ENCODE assay signal across 12 cellular contexts in genomic region chr1:18928406-18928805, GRCh38. TPM values are rescaled to one million over a fixed set of nuclear protein-coding genes. Genes with fewer than 3 reads are reported as not detected.
DNase-seq lines count a peak whose midpoint lies in the region; ATAC-seq, FAIRE-seq and TF ChIP-seq lines count a peak whose summit lies in the region.
"Had no signal": no experiment of that assay in that cellular context is flagged by ENCODE, and none has a peak within 500 bp of the region (broad histone marks: within the 10 kb centered on the region; RNA-seq: fewer than 3 reads in every experiment).

No MANE protein-coding gene starts in this region.

- H3K27me3 ChIP-seq in CD4-positive, alpha-beta memory T cell (ENCODE audit: insufficient read depth, low read length): no peaks in the 10 kb centered on the region
- H3K27me3 ChIP-seq in mesenchymal stem cell (ENCODE audit: control insufficient read depth in 1 of 2, insufficient read depth in 1 of 2, low read length in 2 of 2): no peaks in the 10 kb centered on the region
- H3K27me3 ChIP-seq in H9 (ENCODE audit: insufficient read depth, low read length): no peaks in the 10 kb centered on the region
- H3K27me3 ChIP-seq in colonic mucosa: no peaks in the 10 kb centered on the region
- H3K27me3 ChIP-seq: cardiac muscle cell had no signal

- H3K79me2 ChIP-seq in H9 (ENCODE audit: insufficient read depth, low read length): no peaks in the 10 kb centered on the region

- TF ChIP-seq RAD21 in A549 (conservative IDR thresholded peaks at IDR 0.05 in 1 of 2, IDR thresholded peaks at IDR 0.05 in 1 of 2): no peak

- intact Hi-C loops in CD4-positive, alpha-beta memory T cell (cut with micrococcal nuclease): no loop called here
- intact Hi-C loops in left colon (cut with DNase I, micrococcal nuclease): no loop called here
- intact Hi-C loops in colonic mucosa (cut with DNase I): no loop called here

- H2BK120ac ChIP-seq in mesenchymal stem cell (ENCODE audit: low read depth, low read length): peak overlapping the region; percentile 66
- no peak overlapping the region for H2BK120ac ChIP-seq in H9 (ENCODE audit: low read depth, low read length, poor library complexity, severe bottlenecking)

- H3K4me3 ChIP-seq in A549 (no peak overlapping the region), mesenchymal stem cell (ENCODE audit: insufficient read depth in 1 of 2, low read depth in 1 of 2, low read length in 2 of 2) (no peak overlapping the region), colonic mucosa (no peak overlapping the region)
- H3K4me3 ChIP-seq in CD4-positive, alpha-beta memory T cell (ENCODE audit: low read length in 2 of 2): no peak overlapping the region
- H3K4me3 ChIP-seq: cardiac muscle cell had no signal

- no peak overlapping the region for H4K5ac ChIP-seq in H9 (ENCODE audit: insufficient read length, low read depth, low read length)

- no peaks in the 10 kb centered on the region for H3K27me3 Mint-ChIP-seq in CD4-positive, alpha-beta memory T cell
- H3K27me3 Mint-ChIP-seq in activated CD4-positive, alpha-beta memory T cell treated with anti-CD3 and anti-CD28 coated beads, Interleukin-2, amount 10 ng/mL, durations not matched to agents 7 days and 5 days: no peaks in the 10 kb centered on the region
- H3K27me3 Mint-ChIP-seq in H9 (ENCODE audit: low read depth): no peaks in the 10 kb centered on the region; the same call in 1 of the 2 replicates

- FAIRE-seq in A549 (lab: Jason Lieb, UNC): no peak

- no peak overlapping the region for H2AFZ ChIP-seq in mesenchymal stem cell (ENCODE audit: low read depth, low read length)
- H2AFZ ChIP-seq in H9 (ENCODE audit: low read length): no peak overlapping the region

- peaks cover 4 to 7% of the 10 kb centered on the region in 2 donors for H3K36me3 Mint-ChIP-seq in CD4-positive, alpha-beta memory T cell
- H3K36me3 Mint-ChIP-seq in activated CD4-positive, alpha-beta memory T cell treated with anti-CD3 and anti-CD28 coated beads, Interleukin-2, amount 10 ng/mL, durations not matched to agents 7 days and 5 days (ENCODE audit: low read depth): peaks cover 5% of the 10 kb centered on the region
- H3K36me3 Mint-ChIP-seq in H9 (ENCODE audit: insufficient read depth in 1 of 3, low read depth in 3 of 3): peaks cover 0 to 5% (median 2%) of the 10 kb centered on the region in 3 experiments; a peak in 4 of 7 replicates

- H3T11ph ChIP-seq in H9 (ENCODE audit: low read length): no peak overlapping the region

- ATAC-seq in A549 (no peak), HG03196 (IDR thresholded peaks at IDR 0.05; ENCODE audit: unreplicated experiment) (no peak), left colon (no peak)

- no peak overlapping the region for H2BK20ac ChIP-seq in H9 (ENCODE audit: low read depth, low read length, poor library complexity, severe bottlenecking)

- peak overlapping the region; percentile 44 to 95 for H2BK12ac ChIP-seq in mesenchymal stem cell (ENCODE audit: low read length in 2 of 2)
- no peak overlapping the region for H2BK12ac ChIP-seq in H9 (ENCODE audit: insufficient read length, low read depth, low read length)

- H3K27ac ChIP-seq in A549 (peak overlapping the region in 1 of 2 experiments; percentile 94; a peak in 4 of 6 replicates), mesenchymal stem cell (ENCODE audit: low read length, poor library complexity, severe bottlenecking) (no peak overlapping the region), H9 (ENCODE audit: insufficient read length, low read depth, low read length) (no peak overlapping the region), colonic mucosa (no peak overlapping the region)
- peak overlapping the region; percentile 75 for H3K27ac ChIP-seq in CD4-positive, alpha-beta memory T cell (ENCODE audit: low read depth, low read length)
- H3K27ac ChIP-seq: cardiac muscle cell had no signal

- peaks cover 62 to 98% (median 86%) of the 10 kb centered on the region in 4 donors for H3K4me1 Mint-ChIP-seq in CD4-positive, alpha-beta memory T cell
- H3K4me1 Mint-ChIP-seq in activated CD4-positive, alpha-beta memory T cell treated with anti-CD3 and anti-CD28 coated beads, Interleukin-2, amount 10 ng/mL, durations not matched to agents 7 days and 5 days: peaks cover 72% of the 10 kb centered on the region
- peaks cover 35 to 38% of the 10 kb centered on the region in 2 experiments for H3K4me1 Mint-ChIP-seq in H9

- POLR2A ChIA-PET in A549 (lab: Yijun Ruan, JAX): no interaction called here
- POLR2A ChIA-PET in CD4-positive, alpha-beta memory T cell (lab: Charles Lee; ENCODE audit: partially characterized antibody): interaction anchor here (1.3 to 10.1 kb wide), 7 partner anchors 13 to 146 kb away, joined by 5 to 599 read pairs (median 21); partner anchors contain the start of genes ALDH4A1 and IFFO2
- POLR2A ChIA-PET in activated CD4-positive, alpha-beta memory T cell treated with anti-CD3 and anti-CD28 coated beads, Interleukin-2, amount 10 ng/mL, durations not matched to agents 7 days and 5 days (lab: Charles Lee): interaction anchor here (1.1 to 11.5 kb wide), 10 partner anchors 9 to 147 kb away, joined by 4 to 414 read pairs (median 20); partner anchors contain the start of genes ALDH4A1 and IFFO2

- DNase-seq in A549 (ENCODE audit: low read depth in 1 of 2, low spot score in 1 of 2) (no peak), mesenchymal stem cell (no peak), H9 (no peak), left colon (no peak), colonic mucosa (no peak)
- no peak for DNase-seq in CD4-positive, alpha-beta memory T cell
- DNase-seq in activated CD4-positive, alpha-beta memory T cell treated with anti-CD3 and anti-CD28 coated beads, Interleukin-2, amount 10 ng/mL, durations not matched to agents 7 days and 5 days: no peak
- DNase-seq: NCI-H2107, T1000 had no signal

- CTCF ChIA-PET in A549 (lab: Yijun Ruan, JAX): interaction anchor here (1.5 to 8.8 kb wide), 6 partner anchors 8 to 27 kb away, joined by 3 to 77 read pairs (median 6); no protein-coding TSS in a partner anchor
- CTCF ChIA-PET in CD4-positive, alpha-beta memory T cell (lab: Charles Lee; ENCODE audit: partially characterized antibody): interaction anchor here (1.6 to 11.2 kb wide), 9 partner anchors 9 to 168 kb away, joined by 5 to 193 read pairs (median 14); partner anchors contain the start of genes ALDH4A1 and IFFO2
- CTCF ChIA-PET in activated CD4-positive, alpha-beta memory T cell treated with anti-CD3 and anti-CD28 coated beads, Interleukin-2, amount 10 ng/mL, durations not matched to agents 7 days and 5 days (lab: Charles Lee): interaction anchor here (1.4 to 8.4 kb wide), 6 partner anchors 15 to 169 kb away, joined by 3 to 89 read pairs (median 22); partner anchors contain the start of gene IFFO2

- H3K23ac ChIP-seq in mesenchymal stem cell (ENCODE audit: low read length in 2 of 2) (no peak overlapping the region), H9 (ENCODE audit: insufficient read length, low read depth, low read length) (no peak overlapping the region)

- H2BK5ac ChIP-seq in mesenchymal stem cell (ENCODE audit: low read depth, low read length, poor library complexity, severe bottlenecking): no peak overlapping the region
- no peak overlapping the region for H2BK5ac ChIP-seq in H9 (ENCODE audit: insufficient read length, low read length)

- peak overlapping the region; percentile 80 to 88 for H3K4ac ChIP-seq in mesenchymal stem cell (ENCODE audit: low read depth in 1 of 2, low read length in 2 of 2)
- H3K4ac ChIP-seq in H9 (ENCODE audit: low read depth, low read length): no peak overlapping the region

- H3K9ac ChIP-seq in mesenchymal stem cell (ENCODE audit: low read length): no peak overlapping the region
- no peak overlapping the region for H3K9ac ChIP-seq in H9 (ENCODE audit: extremely low read depth, insufficient read length, low read length)
- H3K9ac ChIP-seq in colonic mucosa (ENCODE audit: low read depth in 2 of 2, low read length in 2 of 2): no peak overlapping the region

- no peak for TF ChIP-seq EP300 in A549 (IDR thresholded peaks at IDR 0.05)

- H3K4me3 Mint-ChIP-seq in CD4-positive, alpha-beta memory T cell: peak overlapping the region; percentile 78 to 89 (median 84)
- peak overlapping the region; percentile 76 for H3K4me3 Mint-ChIP-seq in activated CD4-positive, alpha-beta memory T cell treated with anti-CD3 and anti-CD28 coated beads, Interleukin-2, amount 10 ng/mL, durations not matched to agents 7 days and 5 days
- H3K4me3 Mint-ChIP-seq in H9: no peak overlapping the region
- H3K4me3 Mint-ChIP-seq: mesothelial cell of epicardium had no signal

- H3K4me2 ChIP-seq in A549 (peak overlapping the region; percentile 60; the same call in 2 of the 3 replicates), mesenchymal stem cell (ENCODE audit: low read length, poor library complexity, severe bottlenecking) (no peak overlapping the region), H9 (ENCODE audit: insufficient read depth, insufficient read length, low read length) (no peak overlapping the region)

- 91% methylated on average over 7 of the region's 8 CpGs for WGBS in A549 (ENCODE audit: missing lambda C conversion rate)
- 81% methylated on average over 8 of the region's 8 CpGs for WGBS in mesenchymal stem cell
- WGBS in H9 (ENCODE audit: extremely low coverage, insufficient read length, low lambda C conversion rate): no CpG with 5 or more reads among the region's 8 CpGs

- H3K4me1 ChIP-seq in A549: peaks cover 81% of the 10 kb centered on the region
- peaks cover 99% of the 10 kb centered on the region for H3K4me1 ChIP-seq in CD4-positive, alpha-beta memory T cell (ENCODE audit: insufficient read depth, low read length)
- peaks cover 67% of the 10 kb centered on the region for H3K4me1 ChIP-seq in mesenchymal stem cell (ENCODE audit: control insufficient read depth, insufficient read depth, low read depth, low read length)
- H3K4me1 ChIP-seq in H9 (ENCODE audit: insufficient read depth, low read length): no peaks in the 10 kb centered on the region; the same call in 1 of the 2 replicates
- H3K4me1 ChIP-seq in colonic mucosa: no peaks in the 10 kb centered on the region

- no peak overlapping the region for H3K56ac ChIP-seq in H9 (ENCODE audit: insufficient read length, low read depth, low read length)

- no peak for TF ChIP-seq POLR2A in A549 (IDR thresholded peaks at IDR 0.05; ENCODE audit: low read length)

- no peaks in the 10 kb centered on the region for H4K20me1 ChIP-seq in H9 (ENCODE audit: control insufficient read depth, insufficient read depth, insufficient read length)

- H3K9me3 ChIP-seq in A549: no peaks in the 10 kb centered on the region
- H3K9me3 ChIP-seq in CD4-positive, alpha-beta memory T cell (ENCODE audit: control insufficient read depth in 1 of 2, low read length in 2 of 2): no peaks in the 10 kb centered on the region
- no peaks in the 10 kb centered on the region for H3K9me3 ChIP-seq in mesenchymal stem cell (ENCODE audit: control insufficient read depth, low read length)
- H3K9me3 ChIP-seq in H9 (ENCODE audit: control insufficient read depth, low read depth, low read length): no peaks in the 10 kb centered on the region
- H3K9me3 ChIP-seq in colonic mucosa: no peaks in the 10 kb centered on the region

- H4K8ac ChIP-seq in mesenchymal stem cell (ENCODE audit: low read length) (peak overlapping the region; percentile 76), H9 (replicated peaks; ENCODE audit: insufficient read length, low read depth, low read length) (no peak overlapping the region)

- peak overlapping the region; percentile 87 to 99 (median 98) for H3K27ac Mint-ChIP-seq in CD4-positive, alpha-beta memory T cell
- peak overlapping the region; percentile 99 for H3K27ac Mint-ChIP-seq in activated CD4-positive, alpha-beta memory T cell treated with anti-CD3 and anti-CD28 coated beads, Interleukin-2, amount 10 ng/mL, durations not matched to agents 7 days and 5 days
- no peak overlapping the region for H3K27ac Mint-ChIP-seq in H9

- no peaks in the 10 kb centered on the region for H3K36me3 ChIP-seq in CD4-positive, alpha-beta memory T cell (ENCODE audit: insufficient read depth, low read length)
- H3K36me3 ChIP-seq in mesenchymal stem cell (ENCODE audit: control insufficient read depth in 1 of 2, insufficient read depth in 2 of 2, low read depth in 1 of 2, low read length in 2 of 2) (no peaks in the 10 kb centered on the region), colonic mucosa (no peaks in the 10 kb centered on the region)
- H3K36me3 ChIP-seq: cardiac muscle cell had no signal

- TF ChIP-seq CTCF in A549 (IDR thresholded peaks at IDR 0.05): no peak
- no peak for TF ChIP-seq CTCF in H9 (conservative IDR thresholded peaks at IDR 0.05)
- TF ChIP-seq CTCF in colonic mucosa (IDR thresholded peaks at IDR 0.05): no peak

- H2BK15ac ChIP-seq in mesenchymal stem cell (ENCODE audit: low read depth, poor library complexity, severe bottlenecking): peak overlapping the region; percentile 15
- no peak overlapping the region for H2BK15ac ChIP-seq in H9 (ENCODE audit: low read depth, low read length)

- H3K79me1 ChIP-seq in mesenchymal stem cell (replicated peaks; ENCODE audit: low read length, poor library complexity, severe bottlenecking) (peaks cover 25% of the 10 kb centered on the region), H9 (ENCODE audit: insufficient read depth, low read depth, low read length, poor library complexity, severe bottlenecking) (no peaks in the 10 kb centered on the region)

- no peaks in the 10 kb centered on the region for H3K9me3 Mint-ChIP-seq in CD4-positive, alpha-beta memory T cell
- no peaks in the 10 kb centered on the region for H3K9me3 Mint-ChIP-seq in activated CD4-positive, alpha-beta memory T cell treated with anti-CD3 and anti-CD28 coated beads, Interleukin-2, amount 10 ng/mL, durations not matched to agents 7 days and 5 days
- peaks cover 2 to 4% of the 10 kb centered on the region in 2 experiments; a peak in 2 of 5 replicates for H3K9me3 Mint-ChIP-seq in H9

- peak overlapping the region; percentile 92 for H4K91ac ChIP-seq in mesenchymal stem cell (ENCODE audit: low read length)
- H4K91ac ChIP-seq in H9 (ENCODE audit: insufficient read length, low read depth, low read length): no peak overlapping the region

- H3K18ac ChIP-seq in mesenchymal stem cell (ENCODE audit: low read depth in 1 of 2, low read length in 2 of 2) (peak overlapping the region; percentile 65 to 80), H9 (ENCODE audit: insufficient read length, low read depth, low read length) (no peak overlapping the region)

- no peaks in the 10 kb centered on the region for H3K23me2 ChIP-seq in H9 (ENCODE audit: insufficient read length, low read depth, low read length, poor library complexity, severe bottlenecking)

- H2AK5ac ChIP-seq in mesenchymal stem cell (ENCODE audit: low read length, severe bottlenecking) (peak overlapping the region; percentile 86), H9 (ENCODE audit: insufficient read length, low read length) (no peak overlapping the region)

- H3K14ac ChIP-seq in mesenchymal stem cell (ENCODE audit: low read length in 2 of 2) (peak overlapping the region in 1 of 2 experiments; percentile 68), H9 (ENCODE audit: insufficient read depth, low read length) (no peak overlapping the region)

RNA-seq across cellular contexts. Expression of gene ALDH4A1, which starts 26.1 kb away (rescaled TPM):
- polyA plus RNA-seq in A549 (2011; rRNA removed) (9.4 and 9.7 TPM in 2 replicates), A549 (2017; fragmentation: RNase III; extraction: RNeasy Plus Mini Kit Qiagen cat#74134 plus additional on column Dnase treatment) (14.7 to 17.1 TPM (median 15.4 TPM) in 3 replicates)
- polyA plus RNA-seq in A549 (2012; cell fraction: cytosol; rRNA removed): 17.8 and 20.9 TPM in 2 replicates
- 44.6 and 47.4 TPM in 2 replicates for polyA plus RNA-seq in A549 (2012; cell fraction: nucleus; rRNA removed)
- polyA minus RNA-seq in A549 (2011; rRNA and poly(A)+ RNA removed): 12.0 and 13.4 TPM in 2 replicates
- 1 to 10 TPM; 1.4 to 1.5 TPM for total RNA-seq in CD4-positive, alpha-beta memory T cell
- polyA plus RNA-seq in CD4-positive, alpha-beta memory T cell: 1 to 10 TPM; 1.1 to 1.6 TPM
- total RNA-seq in activated CD4-positive, alpha-beta memory T cell treated with anti-CD3 and anti-CD28 coated beads, Interleukin-2, amount 10 ng/mL, durations not matched to agents 7 days and 5 days: 1 to 10 TPM; 3.3 to 3.7 TPM
- 7.7 TPM for polyA plus RNA-seq in mesenchymal stem cell (2013, experiment 1 of 2)
- 7.8 TPM for polyA plus RNA-seq in mesenchymal stem cell (2013, experiment 2 of 2)
- total RNA-seq in H9 (2021) (26.1 TPM in 2 replicates), left colon (1 to 10 TPM; 4.9 to 5.5 TPM), colonic mucosa (10 to 100 TPM in 1 of 2 donors, 1 to 10 TPM in 1; 7.9 to 13.0 TPM)

RNA-seq across cellular contexts. Expression of gene IFFO2, which starts 28.1 kb away (rescaled TPM):
- polyA plus RNA-seq in A549 (2011; rRNA removed) (23.0 and 24.3 TPM in 2 replicates), A549 (2017; fragmentation: RNase III; extraction: RNeasy Plus Mini Kit Qiagen cat#74134 plus additional on column Dnase treatment) (50.1 to 57.5 TPM (median 53.9 TPM) in 3 replicates)
- polyA plus RNA-seq in A549 (2012; cell fraction: cytosol; rRNA removed): 43.9 and 44.0 TPM in 2 replicates
- polyA plus RNA-seq in A549 (2012; cell fraction: nucleus; rRNA removed): 93.7 and 96.0 TPM in 2 replicates
- 24.2 and 31.1 TPM in 2 replicates for polyA minus RNA-seq in A549 (2011; rRNA and poly(A)+ RNA removed)
- total RNA-seq in CD4-positive, alpha-beta memory T cell: 10 to 100 TPM; 39.0 to 41.3 TPM
- 1 to 10 TPM; 1.3 to 5.2 TPM for polyA plus RNA-seq in CD4-positive, alpha-beta memory T cell
- total RNA-seq in activated CD4-positive, alpha-beta memory T cell treated with anti-CD3 and anti-CD28 coated beads, Interleukin-2, amount 10 ng/mL, durations not matched to agents 7 days and 5 days: 10 to 100 TPM; 19.9 to 22.7 TPM
- 8.7 TPM for polyA plus RNA-seq in mesenchymal stem cell (2013, experiment 1 of 2)
- polyA plus RNA-seq in mesenchymal stem cell (2013, experiment 2 of 2): 8.3 TPM
- total RNA-seq in H9 (2021) (3.6 and 6.1 TPM in 2 replicates), left colon (10 to 100 TPM in 1 of 2 donors, 1 to 10 TPM in 1; 5.4 to 14.7 TPM), colonic mucosa (10 to 100 TPM in 1 of 2 donors, 1 to 10 TPM in 1; 5.6 to 14.0 TPM)

Comparison
In these comparisons a context has a peak if more than half of its experiments do, and no peak if none do; other contexts are left out.
1. H3K27ac Mint-ChIP-seq: peak in CD4-positive, alpha-beta memory T cell (7 of 7) and activated CD4-positive, alpha-beta memory T cell treated with anti-CD3 and anti-CD28 coated beads, Interleukin-2, amount 10 ng/mL, durations not matched to agents 7 days and 5 days (single experiment); none in H9 (0 of 3).
2. H3K4me3 Mint-ChIP-seq: peak in CD4-positive, alpha-beta memory T cell (8 of 8) and activated CD4-positive, alpha-beta memory T cell treated with anti-CD3 and anti-CD28 coated beads, Interleukin-2, amount 10 ng/mL, durations not matched to agents 7 days and 5 days (single experiment); none in H9 (0 of 2).